22 cellular contexts compared by ENCODE assay signal in genomic region chr1:182515556-182515955, GRCh38.
"Had no signal": no experiment of that assay in that cellular context is flagged by ENCODE, and none has a peak within 500 bp of the region (broad histone marks: within the 10 kb centered on the region; RNA-seq: fewer than 3 reads in every experiment).

No MANE protein-coding gene starts in this region.

- H3K9me3 ChIP-seq: gastrocnemius medialis, neutrophil, psoas muscle, vagina had no signal

- ATAC-seq: esophagus mucosa; gastrocnemius medialis; heart right ventricle; mucosa of descending colon; naive thymus-derived CD8-positive, alpha-beta T cell; psoas muscle; right lobe of liver; stimulated activated effector memory CD8-positive, alpha-beta T cell treated with anti-CD3 and anti-CD28 coated beads, Interleukin-12 subunit alpha, Interleukin-12 subunit beta, amount 100 ng/mL, for 72 hours; stimulated activated naive CD8-positive, alpha-beta T cell treated with anti-CD3 and anti-CD28 coated beads, Interleukin-15, Interleukin-2, amounts not matched to agents 100 U/mL and 50 U/mL, for 24 hours had no signal

- H3K4me3 ChIP-seq: gastrocnemius medialis, heart right ventricle, mucosa of descending colon, psoas muscle, right lobe of liver, suprapubic skin, tibial artery, upper lobe of left lung, vagina had no signal

- DNase-seq: effector memory CD4-positive, alpha-beta T cell; gastrocnemius medialis; heart right ventricle; hypothalamus; kidney glomerular epithelial cell; mucosa of descending colon; naive thymus-derived CD8-positive, alpha-beta T cell; retina; right lobe of liver; stimulated activated CD4-positive, alpha-beta T cell treated with anti-CD3 and anti-CD28 coated beads, Interleukin-4, amount 100 ng/mL, for 1 hour; stimulated activated CD8-positive, alpha-beta memory T cell treated with anti-CD3 and anti-CD28 coated beads, Interleukin-4, amount 100 ng/mL, for 48 hours; stimulated activated naive CD8-positive, alpha-beta T cell treated with anti-CD3 and anti-CD28 coated beads, Interleukin-15, Interleukin-2, amounts not matched to agents 100 U/mL and 50 U/mL, for 24 hours; tibial artery had no signal

- H3K36me3 ChIP-seq: gastrocnemius medialis, heart right ventricle, neutrophil, right lobe of liver, suprapubic skin, tibial artery, upper lobe of left lung, vagina had no signal

- H3K4me1 ChIP-seq: gastrocnemius medialis, heart right ventricle, psoas muscle, right lobe of liver, suprapubic skin, tibial artery, upper lobe of left lung, vagina had no signal

- FAIRE-seq: endometrium, islet of Langerhans had no signal

- H3K27me3 ChIP-seq: gastrocnemius medialis, heart right ventricle, neutrophil, right lobe of liver, tibial artery, upper lobe of left lung, vagina had no signal

- H3K27ac ChIP-seq: gastrocnemius medialis, heart right ventricle, neutrophil, psoas muscle, right lobe of liver, suprapubic skin, tibial artery, upper lobe of left lung, vagina had no signal
